In the genomic region with DNA sequence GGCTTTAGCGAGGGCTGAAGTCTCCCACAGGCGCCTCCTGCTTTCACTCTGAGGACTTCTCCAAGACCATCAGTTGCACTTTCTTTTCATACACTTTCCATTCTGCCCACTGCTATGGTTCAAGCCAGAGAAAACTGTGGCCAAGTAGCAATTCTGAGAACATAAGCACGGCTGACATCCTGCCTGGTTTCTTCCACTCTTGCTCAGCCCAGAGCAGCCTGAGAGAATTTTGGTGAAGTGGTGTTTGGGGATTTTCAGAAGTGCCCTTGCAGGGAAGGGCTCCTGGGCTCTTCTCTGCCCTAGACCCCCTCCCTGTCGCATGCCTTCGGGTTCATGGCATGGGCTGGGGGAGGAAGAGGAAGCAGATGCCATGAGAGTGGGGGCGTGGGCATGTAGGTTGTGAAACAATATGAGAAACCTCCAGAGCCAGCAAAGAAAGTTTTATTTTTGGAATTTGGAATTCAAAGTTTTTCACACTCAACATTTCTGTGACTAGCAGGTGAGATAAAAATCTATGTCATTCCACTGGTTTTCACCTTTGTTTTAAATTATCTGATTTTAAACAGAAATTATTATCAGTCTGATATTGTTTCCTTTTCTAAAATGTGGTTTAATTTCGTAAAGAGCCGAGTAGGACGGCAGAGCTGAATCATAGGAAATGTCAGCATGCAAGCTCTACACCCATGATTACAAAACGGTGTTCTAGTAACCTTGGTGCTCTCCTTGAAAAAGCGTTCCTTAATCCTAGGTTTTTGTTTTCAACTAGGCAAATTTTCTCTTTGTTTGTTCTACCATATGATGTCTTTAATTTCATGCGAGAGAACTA, we compare ENCODE assay signal across 9 cellular contexts. TPM values are rescaled to one million over a fixed set of nuclear protein-coding genes. Genes with fewer than 3 reads are reported as not detected.
DNase-seq lines count a peak whose midpoint lies in the region; ATAC-seq and TF ChIP-seq lines count a peak whose summit lies in the region.
"Had no signal": no experiment of that assay in that cellular context is flagged by ENCODE, and none has a peak within 500 bp of the region (broad histone marks: within the 10 kb centered on the region; RNA-seq: fewer than 3 reads in every experiment).

No MANE protein-coding gene starts in this region.

- ATAC-seq in right cardiac atrium = peak; percentile 63 to 74

- H3K27ac Mint-ChIP-seq in glutamatergic neuron (ENCODE audit: unreplicated experiment) = no peak overlapping the region

- H3K9ac ChIP-seq in SK-N-SH = no peak overlapping the region

- no peaks in the 10 kb centered on the region for H3K79me2 ChIP-seq in SK-N-SH (ENCODE audit: insufficient read depth)

- H3K27me3 Mint-ChIP-seq in glutamatergic neuron (ENCODE audit: unreplicated experiment) = no peaks in the 10 kb centered on the region

- POLR2A ChIA-PET in SK-N-SH (lab: Yijun Ruan, JAX) = no interaction called here

- intact Hi-C loops in right cardiac atrium (cut with DNase I) = no loop called here

- H3K27me3 ChIP-seq in right cardiac atrium (ENCODE audit: control insufficient read depth, insufficient read depth) (no peaks in the 10 kb centered on the region), SK-N-SH (ENCODE audit: insufficient read depth) (no peaks in the 10 kb centered on the region; the same call in 1 of the 2 replicates)

- no peak overlapping the region for H3K4me3 Mint-ChIP-seq in glutamatergic neuron (ENCODE audit: unreplicated experiment)

- H4K20me1 ChIP-seq in SK-N-SH (ENCODE audit: insufficient read depth) = no peaks in the 10 kb centered on the region

- no peak overlapping the region for H3K4me3 ChIP-seq in right cardiac atrium (ENCODE audit: low read length)
- no peak overlapping the region for H3K4me3 ChIP-seq in SK-N-SH (ENCODE audit: low read depth in 2 of 2, low read length in 1 of 2)
- H3K4me3 ChIP-seq: skin epidermis had no signal

- H3K9me3 ChIP-seq in right cardiac atrium (ENCODE audit: control insufficient read depth, low read length) = no peaks in the 10 kb centered on the region
- H3K9me3 ChIP-seq in SK-N-SH = 0 out of 2 replicates have a peak, but pooled peaks cover 5% of the 10 kb centered on the region

- no peaks in the 10 kb centered on the region for H3K9me2 ChIP-seq in SK-N-SH

- CTCF ChIA-PET in SK-N-SH (lab: Yijun Ruan, JAX) = no interaction called here

- peak; percentile 19 for DNase-seq in HS-5 (ENCODE audit: low read depth)
- peak; percentile 66 for DNase-seq in activated CD8-positive, alpha-beta memory T cell treated with anti-CD3 and anti-CD28 coated beads, Interleukin-2, amount 50 U/mL, for 48 hours
- DNase-seq in right cardiac atrium = peak; percentile 37 to 70 (median 69)
- DNase-seq in stimulated activated CD8-positive, alpha-beta memory T cell treated with anti-CD3 and anti-CD28 coated beads, Interleukin-2, amount 100 ng/mL, for 48 hours (ENCODE audit: low read depth in 2 of 2) = peak; percentile 17 to 18
- no peak for DNase-seq in SK-N-DZ (ENCODE audit: low spot score)
- no peak for DNase-seq in NCI-H2081 (lab: John Stamatoyannopoulos, UW)
- DNase-seq in SK-N-SH = no peak
- no peak for DNase-seq in glutamatergic neuron

- H3K4me1 Mint-ChIP-seq in glutamatergic neuron (ENCODE audit: low read depth, unreplicated experiment) = no peaks in the 10 kb centered on the region

- TF ChIP-seq CTCF in SK-N-SH (IDR thresholded peaks at IDR 0.05) (no peak), glutamatergic neuron (IDR thresholded peaks at IDR 0.05; ENCODE audit: partially characterized antibody, unreplicated experiment) (no peak)

- WGBS in right cardiac atrium = 73% methylated on average over 12 of the region's 12 CpGs
- 30% methylated on average over 12 of the region's 12 CpGs for WGBS in SK-N-SH (ENCODE audit: low lambda C conversion rate)

- H3F3A ChIP-seq in SK-N-SH (replicated peaks; ENCODE audit: insufficient read depth) = no peaks in the 10 kb centered on the region

- H3K4me1 ChIP-seq in right cardiac atrium (ENCODE audit: control insufficient read depth, insufficient read depth, low read length) (no peaks in the 10 kb centered on the region), SK-N-SH (ENCODE audit: control insufficient read depth in 1 of 2, insufficient read depth in 2 of 2, low read depth in 1 of 2, low read length in 1 of 2) (no peaks in the 10 kb centered on the region; a peak in 2 of 4 replicates)

- no peak for TF ChIP-seq EP300 in SK-N-SH (IDR thresholded peaks at IDR 0.05; ENCODE audit: borderline replicate concordance in 1 of 2, low read depth in 1 of 2, low read length in 1 of 2)

- no peak overlapping the region for H2AFZ ChIP-seq in SK-N-SH (ENCODE audit: low read depth)

- no peak overlapping the region for H3K4me2 ChIP-seq in SK-N-SH

- H3K9me3 Mint-ChIP-seq in glutamatergic neuron (ENCODE audit: unreplicated experiment) = peaks cover 3% of the 10 kb centered on the region

- TF ChIP-seq RAD21 in SK-N-SH (IDR thresholded peaks at IDR 0.05; ENCODE audit: low read length) = no peak

- H3K36me3 Mint-ChIP-seq in glutamatergic neuron (ENCODE audit: unreplicated experiment) = peaks cover 29% of the 10 kb centered on the region

- no peaks in the 10 kb centered on the region for H3K36me3 ChIP-seq in SK-N-SH (replicated peaks in 1 of 2; ENCODE audit: control insufficient read depth in 1 of 2, insufficient read depth in 2 of 2, low read length in 1 of 2)

- H3K27ac ChIP-seq in right cardiac atrium (ENCODE audit: low read length) = peak overlapping the region; percentile 6
- H3K27ac ChIP-seq in SK-N-SH (ENCODE audit: low read depth in 2 of 2, low read length in 1 of 2) = no peak overlapping the region

TF ChIP-seq in SK-N-SH, 30 proteins besides CTCF, POLR2A, EP300 and RAD21 (continues in another document):
- TF ChIP-seq SMC3 (IDR thresholded peaks at IDR 0.05; ENCODE audit: low read depth, low read length) (no peak), MXI1 (IDR thresholded peaks at IDR 0.05; ENCODE audit: low read depth, low read length) (no peak), GATA2 (CRISPR knock-in tag; IDR thresholded peaks at IDR 0.05) (no peak), CHD2 (IDR thresholded peaks at IDR 0.05; ENCODE audit: low read length, partially characterized antibody) (no peak), NFIC (IDR thresholded peaks at IDR 0.05; ENCODE audit: borderline replicate concordance) (no peak), TEAD4 (IDR thresholded peaks at IDR 0.05; ENCODE audit: borderline replicate concordance, insufficient read depth) (no peak)
- TF ChIP-seq, protein P1, sequence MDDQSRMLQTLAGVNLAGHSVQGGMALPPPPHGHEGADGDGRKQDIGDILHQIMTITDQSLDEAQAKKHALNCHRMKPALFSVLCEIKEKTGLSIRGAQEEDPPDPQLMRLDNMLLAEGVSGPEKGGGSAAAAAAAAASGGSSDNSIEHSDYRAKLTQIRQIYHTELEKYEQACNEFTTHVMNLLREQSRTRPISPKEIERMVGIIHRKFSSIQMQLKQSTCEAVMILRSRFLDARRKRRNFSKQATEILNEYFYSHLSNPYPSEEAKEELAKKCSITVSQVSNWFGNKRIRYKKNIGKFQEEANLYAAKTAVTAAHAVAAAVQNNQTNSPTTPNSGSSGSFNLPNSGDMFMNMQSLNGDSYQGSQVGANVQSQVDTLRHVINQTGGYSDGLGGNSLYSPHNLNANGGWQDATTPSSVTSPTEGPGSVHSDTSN (IDR thresholded peaks at IDR 0.05) = no peak
- TF ChIP-seq, protein P2, sequence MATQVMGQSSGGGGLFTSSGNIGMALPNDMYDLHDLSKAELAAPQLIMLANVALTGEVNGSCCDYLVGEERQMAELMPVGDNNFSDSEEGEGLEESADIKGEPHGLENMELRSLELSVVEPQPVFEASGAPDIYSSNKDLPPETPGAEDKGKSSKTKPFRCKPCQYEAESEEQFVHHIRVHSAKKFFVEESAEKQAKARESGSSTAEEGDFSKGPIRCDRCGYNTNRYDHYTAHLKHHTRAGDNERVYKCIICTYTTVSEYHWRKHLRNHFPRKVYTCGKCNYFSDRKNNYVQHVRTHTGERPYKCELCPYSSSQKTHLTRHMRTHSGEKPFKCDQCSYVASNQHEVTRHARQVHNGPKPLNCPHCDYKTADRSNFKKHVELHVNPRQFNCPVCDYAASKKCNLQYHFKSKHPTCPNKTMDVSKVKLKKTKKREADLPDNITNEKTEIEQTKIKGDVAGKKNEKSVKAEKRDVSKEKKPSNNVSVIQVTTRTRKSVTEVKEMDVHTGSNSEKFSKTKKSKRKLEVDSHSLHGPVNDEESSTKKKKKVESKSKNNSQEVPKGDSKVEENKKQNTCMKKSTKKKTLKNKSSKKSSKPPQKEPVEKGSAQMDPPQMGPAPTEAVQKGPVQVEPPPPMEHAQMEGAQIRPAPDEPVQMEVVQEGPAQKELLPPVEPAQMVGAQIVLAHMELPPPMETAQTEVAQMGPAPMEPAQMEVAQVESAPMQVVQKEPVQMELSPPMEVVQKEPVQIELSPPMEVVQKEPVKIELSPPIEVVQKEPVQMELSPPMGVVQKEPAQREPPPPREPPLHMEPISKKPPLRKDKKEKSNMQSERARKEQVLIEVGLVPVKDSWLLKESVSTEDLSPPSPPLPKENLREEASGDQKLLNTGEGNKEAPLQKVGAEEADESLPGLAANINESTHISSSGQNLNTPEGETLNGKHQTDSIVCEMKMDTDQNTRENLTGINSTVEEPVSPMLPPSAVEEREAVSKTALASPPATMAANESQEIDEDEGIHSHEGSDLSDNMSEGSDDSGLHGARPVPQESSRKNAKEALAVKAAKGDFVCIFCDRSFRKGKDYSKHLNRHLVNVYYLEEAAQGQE (IDR thresholded peaks at IDR 0.05; ENCODE audit: low read depth, low read length) = no peak
- TF ChIP-seq, protein P3, sequence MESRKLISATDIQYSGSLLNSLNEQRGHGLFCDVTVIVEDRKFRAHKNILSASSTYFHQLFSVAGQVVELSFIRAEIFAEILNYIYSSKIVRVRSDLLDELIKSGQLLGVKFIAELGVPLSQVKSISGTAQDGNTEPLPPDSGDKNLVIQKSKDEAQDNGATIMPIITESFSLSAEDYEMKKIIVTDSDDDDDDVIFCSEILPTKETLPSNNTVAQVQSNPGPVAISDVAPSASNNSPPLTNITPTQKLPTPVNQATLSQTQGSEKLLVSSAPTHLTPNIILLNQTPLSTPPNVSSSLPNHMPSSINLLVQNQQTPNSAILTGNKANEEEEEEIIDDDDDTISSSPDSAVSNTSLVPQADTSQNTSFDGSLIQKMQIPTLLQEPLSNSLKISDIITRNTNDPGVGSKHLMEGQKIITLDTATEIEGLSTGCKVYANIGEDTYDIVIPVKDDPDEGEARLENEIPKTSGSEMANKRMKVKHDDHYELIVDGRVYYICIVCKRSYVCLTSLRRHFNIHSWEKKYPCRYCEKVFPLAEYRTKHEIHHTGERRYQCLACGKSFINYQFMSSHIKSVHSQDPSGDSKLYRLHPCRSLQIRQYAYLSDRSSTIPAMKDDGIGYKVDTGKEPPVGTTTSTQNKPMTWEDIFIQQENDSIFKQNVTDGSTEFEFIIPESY (IDR thresholded peaks at IDR 0.05; ENCODE audit: borderline replicate concordance, low read depth) = no peak

RNA-seq across cellular contexts. Expression of gene TNFSF8, which starts 27.8 kb away (rescaled TPM):
- total RNA-seq in right cardiac atrium (1 to 10 TPM in 1 of 4 donors, under 1 TPM in 3; 0.40 to 1.0 (median 0.92) TPM), glutamatergic neuron (ENCODE audit: unreplicated experiment) (not detected)
- polyA plus RNA-seq in right cardiac atrium (0.18 TPM), SK-N-SH (2012; rRNA removed) (not detected in 2 replicates)
- polyA plus RNA-seq in SK-N-DZ (2014; cell fraction: cytosol; rRNA removed) = not detected in 2 replicates
- not detected in 2 replicates for polyA plus RNA-seq in SK-N-DZ (2014; cell fraction: nucleus; rRNA removed)
- polyA plus RNA-seq in SK-N-SH (2012; cell fraction: cytosol; rRNA removed) = not detected in 2 replicates
- not detected in 2 replicates for polyA plus RNA-seq in SK-N-SH (2012; cell fraction: nucleus; rRNA removed)

Comparison
In these comparisons a context has a peak if more than half of its experiments do, and no peak if none do; other contexts are left out.
1. DNase-seq: peak in HS-5 (single experiment), activated CD8-positive, alpha-beta memory T cell treated with anti-CD3 and anti-CD28 coated beads, Interleukin-2, amount 50 U/mL, for 48 hours (single experiment), right cardiac atrium (3 of 3) and stimulated activated CD8-positive, alpha-beta memory T cell treated with anti-CD3 and anti-CD28 coated beads, Interleukin-2, amount 100 ng/mL, for 48 hours (2 of 2); none in SK-N-DZ (single experiment), NCI-H2081 (0 of 2), SK-N-SH (single experiment) and glutamatergic neuron (single experiment).